Comparison of ENCODE assay signal across 9 cellular contexts in the genomic region with DNA sequence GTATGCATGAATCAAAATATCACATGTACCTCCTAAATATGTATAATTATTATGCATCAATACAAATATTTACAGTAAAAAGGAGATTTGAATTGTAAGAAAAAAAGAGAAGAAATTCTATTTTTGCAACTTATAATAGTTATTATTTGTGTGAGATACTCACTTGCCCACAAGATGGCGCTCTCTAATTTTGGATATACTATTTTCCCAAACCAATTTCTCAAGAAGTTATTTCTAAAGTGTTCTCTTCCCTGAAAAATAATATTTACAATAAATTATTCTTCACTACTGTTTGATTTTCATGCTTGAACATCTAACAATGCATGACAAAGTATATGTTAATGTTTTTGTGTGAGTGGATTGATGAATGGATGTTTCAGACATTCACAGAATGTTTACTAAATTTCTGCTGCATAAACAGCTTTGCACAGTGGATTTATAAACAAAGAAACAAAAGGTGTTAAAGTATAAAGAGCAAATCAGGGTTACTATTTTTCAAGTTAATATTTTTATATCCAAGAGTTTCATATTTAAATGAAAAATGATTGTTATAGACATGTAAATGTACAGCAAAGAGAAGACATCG.
DNase-seq lines count a peak whose midpoint lies in the region; ATAC-seq and TF ChIP-seq lines count a peak whose summit lies in the region.
"Had no signal": no experiment of that assay in that cellular context is flagged by ENCODE, and none has a peak within 500 bp of the region (broad histone marks: within the 10 kb centered on the region; RNA-seq: fewer than 3 reads in every experiment).

No MANE protein-coding gene starts in this region.

- DNase-seq in AG04450 (ENCODE audit: low read depth, low spot score) (no peak), GM03348 (ENCODE audit: low spot score) (peak; percentile 29), Peyer's patch (peak in 1 of 3 donors; percentile 16), fibroblast of peridontal ligament (ENCODE audit: extremely low read depth) (peak; percentile 54), superior temporal gyrus (ENCODE audit: extremely low spot score) (peak; percentile 83), iPS-NIHi7 (ENCODE audit: extremely low spot score) (no peak), mesenteric fat pad (ENCODE audit: low spot score) (no peak)

- no peak for TF ChIP-seq POLR2A in Peyer's patch (IDR thresholded peaks at IDR 0.05)

- no peaks in the 10 kb centered on the region for H3K4me1 ChIP-seq in Peyer's patch

- ATAC-seq in HG03342 (IDR thresholded peaks at IDR 0.05; ENCODE audit: unreplicated experiment), result no peak

- POLR2A ChIA-PET in AG04450 (lab: Yijun Ruan, JAX), result no interaction called here

- H3K4me3 ChIP-seq in AG04450 (ENCODE audit: low read depth, low read length) (no peak overlapping the region), Peyer's patch (no peak overlapping the region)

- H3K9me3 ChIP-seq in AG04450 (ENCODE audit: control insufficient read depth, insufficient read depth, low read length) (no peaks in the 10 kb centered on the region), Peyer's patch (no peaks in the 10 kb centered on the region)

- H3K27me3 ChIP-seq in AG04450 (ENCODE audit: control insufficient read depth, insufficient read depth, low read length) (no peaks in the 10 kb centered on the region), Peyer's patch (no peaks in the 10 kb centered on the region)

- CTCF ChIA-PET in AG04450 (lab: Charles Lee), result interaction anchor here (0.8 to 4.9 kb wide), 18 partner anchors 9 to 503 kb away, joined by 3 to 43 read pairs (median 4); no protein-coding TSS in a partner anchor

- H3K36me3 ChIP-seq in Peyer's patch, result no peaks in the 10 kb centered on the region

- H3K27ac ChIP-seq in AG04450 (ENCODE audit: low read depth, low read length) (no peak overlapping the region), Peyer's patch (no peak overlapping the region)
- H3K27ac ChIP-seq: epithelial cell of prostate had no signal

- peak; percentile 67 for TF ChIP-seq CTCF in AG04450 (IDR thresholded peaks at IDR 0.05; ENCODE audit: low read depth, low read length)
- peak; percentile 31 to 71 (median 64) for TF ChIP-seq CTCF in Peyer's patch (IDR thresholded peaks at IDR 0.05)

Comparison
In these comparisons a context has a peak if more than half of its experiments do, and no peak if none do; other contexts are left out.
1. DNase-seq: peak in GM03348 (single experiment), fibroblast of peridontal ligament (single experiment) and superior temporal gyrus (single experiment); none in AG04450 (single experiment), iPS-NIHi7 (single experiment) and mesenteric fat pad (single experiment).